20 cellular contexts compared by ENCODE assay signal in the genomic region with DNA sequence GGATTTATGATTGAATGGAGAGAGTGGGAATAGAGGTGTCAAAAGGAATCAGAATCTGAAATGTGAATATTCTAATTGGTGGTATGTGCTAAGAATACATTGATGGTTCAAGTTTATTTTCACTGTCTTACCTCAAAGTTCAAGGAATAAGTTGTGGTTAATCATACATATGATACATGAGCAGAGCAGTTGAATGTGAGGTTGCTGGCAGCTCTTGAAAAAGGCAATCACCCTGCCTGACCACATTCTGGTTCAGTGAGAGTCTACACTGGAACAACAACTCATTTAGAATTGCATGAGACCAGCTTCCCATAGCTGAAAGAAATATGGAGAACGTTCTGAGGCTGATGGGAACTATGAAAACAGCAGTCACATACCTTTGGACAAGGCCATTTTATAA.
DNase-seq lines count a peak whose midpoint lies in the region; ATAC-seq and TF ChIP-seq lines count a peak whose summit lies in the region.
"Had no signal": no experiment of that assay in that cellular context is flagged by ENCODE, and none has a peak within 500 bp of the region (broad histone marks: within the 10 kb centered on the region; RNA-seq: fewer than 3 reads in every experiment).

No MANE protein-coding gene starts in this region.

- peak overlapping the region; percentile 8; the same call in 1 of the 2 replicates for H3K4me2 ChIP-seq in SK-N-SH

- no peaks in the 10 kb centered on the region for H3K9me2 ChIP-seq in SK-N-SH

- no peaks in the 10 kb centered on the region for H3K36me3 ChIP-seq in SK-N-SH (replicated peaks in 1 of 2; ENCODE audit: control insufficient read depth in 1 of 2, insufficient read depth in 2 of 2, low read length in 1 of 2)
- H3K36me3 ChIP-seq in CD8-positive, alpha-beta memory T cell (ENCODE audit: insufficient read depth, low read length): no peaks in the 10 kb centered on the region
- H3K36me3 ChIP-seq: ovary had no signal

- no peak overlapping the region for H3K27ac ChIP-seq in SK-N-SH (ENCODE audit: low read depth in 2 of 2, low read length in 1 of 2)
- no peak overlapping the region for H3K27ac ChIP-seq in CD8-positive, alpha-beta memory T cell (ENCODE audit: low read depth, low read length)
- H3K27ac ChIP-seq: ovary, skin epidermis had no signal

- no peaks in the 10 kb centered on the region for H3K27me3 ChIP-seq in SK-N-SH (ENCODE audit: insufficient read depth)
- no peaks in the 10 kb centered on the region for H3K27me3 ChIP-seq in CD8-positive, alpha-beta memory T cell (ENCODE audit: insufficient read depth, low read length, poor library complexity, severe bottlenecking)
- H3K27me3 ChIP-seq: ovary had no signal

- TF ChIP-seq CTCF in SK-N-SH (IDR thresholded peaks at IDR 0.05) (no peak), fibroblast of mammary gland (conservative IDR thresholded peaks at IDR 0.05; ENCODE audit: control insufficient read depth, insufficient read depth, low read depth, low read length) (no peak)

- H3K27ac Mint-ChIP-seq in CD8-positive, alpha-beta memory T cell: no peak overlapping the region
- H3K27ac Mint-ChIP-seq in activated naive CD4-positive, alpha-beta T cell treated with anti-CD3 and anti-CD28 coated beads for 36 hours: no peak overlapping the region

- no peak for ATAC-seq in GM19324 (IDR thresholded peaks at IDR 0.05; ENCODE audit: low FRiP score, unreplicated experiment)
- no peak for ATAC-seq in HG03095 (IDR thresholded peaks at IDR 0.05; ENCODE audit: unreplicated experiment)

- H3K9me3 Mint-ChIP-seq in CD8-positive, alpha-beta memory T cell: peaks cover 0 to 2% (median 0%) of the 10 kb centered on the region in 5 donors
- no peaks in the 10 kb centered on the region for H3K9me3 Mint-ChIP-seq in activated naive CD4-positive, alpha-beta T cell treated with anti-CD3 and anti-CD28 coated beads for 36 hours

- no peaks in the 10 kb centered on the region for H3F3A ChIP-seq in SK-N-SH (replicated peaks; ENCODE audit: insufficient read depth)

- WGBS in SK-N-SH (ENCODE audit: low lambda C conversion rate): 88% methylated on average over 1 of the region's 1 CpG

- H3K4me3 Mint-ChIP-seq in CD8-positive, alpha-beta memory T cell: no peak overlapping the region
- H3K4me3 Mint-ChIP-seq in activated naive CD4-positive, alpha-beta T cell treated with anti-CD3 and anti-CD28 coated beads for 36 hours: no peak overlapping the region

- H4K20me1 ChIP-seq in SK-N-SH (ENCODE audit: insufficient read depth): no peaks in the 10 kb centered on the region

- TF ChIP-seq EP300 in SK-N-SH (IDR thresholded peaks at IDR 0.05; ENCODE audit: borderline replicate concordance in 1 of 2, low read depth in 1 of 2, low read length in 1 of 2): no peak

- H3K27me3 Mint-ChIP-seq in CD8-positive, alpha-beta memory T cell: peaks cover 13 to 34% of the 10 kb centered on the region in 2 donors
- peaks cover 14% of the 10 kb centered on the region for H3K27me3 Mint-ChIP-seq in activated naive CD4-positive, alpha-beta T cell treated with anti-CD3 and anti-CD28 coated beads for 36 hours (ENCODE audit: low read depth)

- H3K9ac ChIP-seq in SK-N-SH: no peak overlapping the region

- no peak overlapping the region for H2AFZ ChIP-seq in SK-N-SH (ENCODE audit: low read depth)

- intact Hi-C loops in activated naive CD4-positive, alpha-beta T cell treated with anti-CD3 and anti-CD28 coated beads for 36 hours (cut with micrococcal nuclease): no loop called here

- POLR2A ChIA-PET in SK-N-SH (lab: Yijun Ruan, JAX): no interaction called here
- POLR2A ChIA-PET in CD8-positive, alpha-beta memory T cell (lab: Charles Lee): no interaction called here

- no peaks in the 10 kb centered on the region for H3K79me2 ChIP-seq in SK-N-SH (ENCODE audit: insufficient read depth)

- CTCF ChIA-PET in SK-N-SH (lab: Yijun Ruan, JAX): interaction anchor here (1.6 kb wide), 1 partner anchor 30 kb away, joined by 13 read pairs; no protein-coding TSS in a partner anchor
- CTCF ChIA-PET in CD8-positive, alpha-beta memory T cell (lab: Charles Lee): no interaction called here
- CTCF ChIA-PET in activated naive CD4-positive, alpha-beta T cell treated with anti-CD3 and anti-CD28 coated beads for 36 hours (lab: Charles Lee): no interaction called here

- H3K4me1 Mint-ChIP-seq in CD8-positive, alpha-beta memory T cell: no peaks in the 10 kb centered on the region
- H3K4me1 Mint-ChIP-seq in activated naive CD4-positive, alpha-beta T cell treated with anti-CD3 and anti-CD28 coated beads for 36 hours (ENCODE audit: low read depth): no peaks in the 10 kb centered on the region

- DNase-seq in GM03348 (ENCODE audit: low spot score) (peak; percentile 50), SK-N-SH (no peak), fibroblast of mammary gland (ENCODE audit: low read depth) (peak; percentile 88), skeletal muscle cell (ENCODE audit: low read depth) (peak; percentile 60)
- no peak for DNase-seq in CD8-positive, alpha-beta memory T cell
- DNase-seq in activated naive CD4-positive, alpha-beta T cell treated with anti-CD3 and anti-CD28 coated beads for 36 hours: no peak
- DNase-seq: activated CD4-positive, alpha-beta T cell treated with anti-CD3 and anti-CD28 coated beads, Interleukin-2, amount 50 U/mL, for 1 hour; activated naive CD4-positive, alpha-beta T cell treated with Interleukin-2 at 50 U/mL for 16 hours; AML-193; hypothalamus; KBM-7; NCI-H1092; NCI-H526 treated with DMSO at 0.1 percent for 48 hours; OCI-M1; ovary; stimulated activated CD4-positive, alpha-beta T cell treated with anti-CD3 and anti-CD28 coated beads, Interleukin-4, amount 100 ng/mL, for 4 hours; stimulated activated CD8-positive, alpha-beta memory T cell treated with anti-CD3 and anti-CD28 coated beads, Interleukin-4, amount 100 ng/mL, for 48 hours had no signal

- no peaks in the 10 kb centered on the region for H3K9me3 ChIP-seq in SK-N-SH
- H3K9me3 ChIP-seq in CD8-positive, alpha-beta memory T cell (ENCODE audit: low read length): no peaks in the 10 kb centered on the region
- H3K9me3 ChIP-seq: ovary had no signal

- no peaks in the 10 kb centered on the region for H3K36me3 Mint-ChIP-seq in CD8-positive, alpha-beta memory T cell
- no peaks in the 10 kb centered on the region for H3K36me3 Mint-ChIP-seq in activated naive CD4-positive, alpha-beta T cell treated with anti-CD3 and anti-CD28 coated beads for 36 hours (ENCODE audit: low read depth)

- peaks cover 0 to 6% of the 10 kb centered on the region in 2 experiments; a peak in 1 of 4 replicates for H3K4me1 ChIP-seq in SK-N-SH (ENCODE audit: control insufficient read depth in 1 of 2, insufficient read depth in 2 of 2, low read depth in 1 of 2, low read length in 1 of 2)
- H3K4me1 ChIP-seq in CD8-positive, alpha-beta memory T cell (ENCODE audit: insufficient read depth, low read length): no peaks in the 10 kb centered on the region

- no peak for TF ChIP-seq RAD21 in SK-N-SH (IDR thresholded peaks at IDR 0.05; ENCODE audit: low read length)

- H3K4me3 ChIP-seq in SK-N-SH (ENCODE audit: low read depth in 2 of 2, low read length in 1 of 2): no peak overlapping the region
- H3K4me3 ChIP-seq in fibroblast of mammary gland (ENCODE audit: control insufficient read depth, low read depth, low read length): no peak overlapping the region
- no peak overlapping the region for H3K4me3 ChIP-seq in skeletal muscle cell (ENCODE audit: low read depth, low read length)
- no peak overlapping the region for H3K4me3 ChIP-seq in CD8-positive, alpha-beta memory T cell (ENCODE audit: low read length)
- H3K4me3 ChIP-seq: ovary, skin epidermis had no signal

TF ChIP-seq in SK-N-SH, 30 proteins besides CTCF, POLR2A, EP300 and RAD21:
- TF ChIP-seq PBX3 (IDR thresholded peaks at IDR 0.05) (peak; percentile 72), TCF12 (IDR thresholded peaks at IDR 0.05) (peak; percentile 60; the same call in 1 of the 2 replicates)
- TF ChIP-seq, protein P1, sequence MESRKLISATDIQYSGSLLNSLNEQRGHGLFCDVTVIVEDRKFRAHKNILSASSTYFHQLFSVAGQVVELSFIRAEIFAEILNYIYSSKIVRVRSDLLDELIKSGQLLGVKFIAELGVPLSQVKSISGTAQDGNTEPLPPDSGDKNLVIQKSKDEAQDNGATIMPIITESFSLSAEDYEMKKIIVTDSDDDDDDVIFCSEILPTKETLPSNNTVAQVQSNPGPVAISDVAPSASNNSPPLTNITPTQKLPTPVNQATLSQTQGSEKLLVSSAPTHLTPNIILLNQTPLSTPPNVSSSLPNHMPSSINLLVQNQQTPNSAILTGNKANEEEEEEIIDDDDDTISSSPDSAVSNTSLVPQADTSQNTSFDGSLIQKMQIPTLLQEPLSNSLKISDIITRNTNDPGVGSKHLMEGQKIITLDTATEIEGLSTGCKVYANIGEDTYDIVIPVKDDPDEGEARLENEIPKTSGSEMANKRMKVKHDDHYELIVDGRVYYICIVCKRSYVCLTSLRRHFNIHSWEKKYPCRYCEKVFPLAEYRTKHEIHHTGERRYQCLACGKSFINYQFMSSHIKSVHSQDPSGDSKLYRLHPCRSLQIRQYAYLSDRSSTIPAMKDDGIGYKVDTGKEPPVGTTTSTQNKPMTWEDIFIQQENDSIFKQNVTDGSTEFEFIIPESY (IDR thresholded peaks at IDR 0.05; ENCODE audit: borderline replicate concordance, low read depth): no peak

Comparison
In these comparisons a context has a peak if more than half of its experiments do, and no peak if none do; other contexts are left out.
1. DNase-seq: peak in GM03348 (single experiment), fibroblast of mammary gland (single experiment) and skeletal muscle cell (single experiment); none in SK-N-SH (single experiment), CD8-positive, alpha-beta memory T cell (0 of 5) and activated naive CD4-positive, alpha-beta T cell treated with anti-CD3 and anti-CD28 coated beads for 36 hours (single experiment).